Comparison of ENCODE assay signal across 2 cellular contexts in genomic region chr12:120199595-120200306, GRCh38.
TF ChIP-seq lines count a peak whose summit lies in the region.

No MANE protein-coding gene starts in this region.

TF ChIP-seq in SK-N-SH, 30 proteins besides CTCF, POLR2A, EP300 and RAD21 (continued from another document):
- TF ChIP-seq JUND (IDR thresholded peaks at IDR 0.05) (no peak), SIN3A (IDR thresholded peaks at IDR 0.05; ENCODE audit: borderline replicate concordance, low read depth, low read length) (peak; percentile 15; the same call in 1 of the 2 replicates), POLR2AphosphoS5 (IDR thresholded peaks at IDR 0.05; ENCODE audit: low read depth, low read length) (peak; percentile 3; the same call in 1 of the 2 replicates), GATA2 (CRISPR knock-in tag; IDR thresholded peaks at IDR 0.05) (no peak), NFIC (IDR thresholded peaks at IDR 0.05; ENCODE audit: borderline replicate concordance) (no peak), USF1 (IDR thresholded peaks at IDR 0.05; ENCODE audit: borderline replicate concordance, low read depth) (no peak), SMC3 (IDR thresholded peaks at IDR 0.05; ENCODE audit: low read depth, low read length) (no peak)
TF ChIP-seq in SK-N-SH: peak in this region for 3.

TF ChIP-seq in SK-N-SH treated with all-trans-retinoic acid at 6 μM for 48 hours, 23 proteins besides CTCF, POLR2A, EP300 and RAD21:
- TF ChIP-seq TSHZ2 (CRISPR knock-in tag; IDR thresholded peaks at IDR 0.05) = no peak
- no peak for TF ChIP-seq OSR1 (CRISPR knock-in tag; IDR thresholded peaks at IDR 0.05)
- no peak for TF ChIP-seq ISL1 (CRISPR knock-in tag; IDR thresholded peaks at IDR 0.05)
- TF ChIP-seq ARNTL (CRISPR knock-in tag; IDR thresholded peaks at IDR 0.05; ENCODE audit: borderline replicate concordance, low read depth) = no peak
- no peak for TF ChIP-seq BACH2 (CRISPR knock-in tag; IDR thresholded peaks at IDR 0.05; ENCODE audit: borderline replicate concordance)
